8 cellular contexts compared by ENCODE assay signal in genomic region chr5:180353226-180353962, GRCh38. TPM values are rescaled to one million over a fixed set of nuclear protein-coding genes. Genes with fewer than 3 reads are reported as not detected.
DNase-seq lines count a peak whose midpoint lies in the region; ATAC-seq and TF ChIP-seq lines count a peak whose summit lies in the region.

Gene GFPT2 (minus strand): TSS chr5:180353336. CDS start chr5:180353217, 119 bp downstream.

- 0% methylated on average over 4 to 78 of the region's 78 CpGs for WGBS in adrenal gland, 4 donors
- 0 to 1% methylated on average over 63 to 78 of the region's 78 CpGs for WGBS in heart right ventricle, 2 donors

- H3K9me3 ChIP-seq in T-helper 17 cell (ENCODE audit: control insufficient read depth, low read length, poor library complexity, severe bottlenecking): no peaks in the 10 kb centered on the region
- no peaks in the 10 kb centered on the region for H3K9me3 ChIP-seq in adrenal gland (replicated peaks in 1 of 3)
- no peaks in the 10 kb centered on the region for H3K9me3 ChIP-seq in heart right ventricle
- no peaks in the 10 kb centered on the region for H3K9me3 ChIP-seq in tibial artery

- H3K4me1 Mint-ChIP-seq in T-helper 17 cell: peaks cover 7% of the 10 kb centered on the region

- peaks cover 45% of the 10 kb centered on the region for H3K27me3 Mint-ChIP-seq in T-helper 17 cell

- H3K36me3 ChIP-seq in adrenal gland (replicated peaks in 1 of 2): no peaks in the 10 kb centered on the region
- H3K36me3 ChIP-seq in heart right ventricle: no peaks in the 10 kb centered on the region
- H3K36me3 ChIP-seq in tibial artery: no peaks in the 10 kb centered on the region

- intact Hi-C loops in adrenal gland (cut with DNase I) (no loop called here), heart right ventricle (cut with DNase I) (no loop called here), posterior cingulate gyrus (cut with DNase I) (loop anchor here (10.0 kb wide), 1 partner anchor 121 kb away; no protein-coding TSS in a partner anchor), tibial artery (cut with DNase I; ENCODE audit: low total_unique reads) (loop anchor here (2.0 kb wide), 1 partner anchor 61 kb away; the partner anchor contains the start of gene MAPK9)

- H3K27ac ChIP-seq in adrenal gland (peak within 1 kb of the TSS in 4 of 5 donors; percentile 24 to 77 (median 52)), heart right ventricle (peak within 1 kb of the TSS in 9 of 10 donors; percentile 52 to 81 (median 76)), tibial artery (peak within 1 kb of the TSS; percentile 66 to 77)

- peak within 1 kb of the TSS; percentile 32 to 62 (median 46) for H3K4me3 ChIP-seq in adrenal gland
- peak within 1 kb of the TSS; percentile 47 to 72 (median 62) for H3K4me3 ChIP-seq in heart right ventricle
- peak within 1 kb of the TSS; percentile 76 to 89 for H3K4me3 ChIP-seq in tibial artery

- H3K27me3 ChIP-seq in adrenal gland (no peaks in the 10 kb centered on the region), heart right ventricle (peaks cover 0 to 69% (median 34%) of the 10 kb centered on the region in 7 donors), tibial artery (peaks cover 0 to 7% of the 10 kb centered on the region in 2 donors)

- H3K36me3 Mint-ChIP-seq in T-helper 17 cell (ENCODE audit: low read depth): peaks cover 2% of the 10 kb centered on the region

- TF ChIP-seq CTCF in AG09319 (IDR thresholded peaks at IDR 0.05; ENCODE audit: low read depth, low read length) (no peak), adrenal gland (IDR thresholded peaks at IDR 0.05) (no peak), heart right ventricle (IDR thresholded peaks at IDR 0.05) (no peak), tibial artery (IDR thresholded peaks at IDR 0.05) (no peak)

- H3K4me1 ChIP-seq in adrenal gland (replicated peaks in 1 of 2) (peaks cover 5 to 17% of the 10 kb centered on the region in 2 donors), heart right ventricle (peaks cover 4 to 40% (median 22%) of the 10 kb centered on the region in 9 donors), tibial artery (peaks cover 0 to 23% (median 18%) of the 10 kb centered on the region in 4 donors)

- ATAC-seq in GM19438 (IDR thresholded peaks at IDR 0.05; ENCODE audit: low read depth, unreplicated experiment) (peak; percentile 87), T-helper 17 cell (peak; percentile 95), heart right ventricle (peak; percentile 91 to 95 (median 94))

- DNase-seq in AG09319 (ENCODE audit: extremely low read depth, low read depth) (peak; percentile 47), HUDEP-2 (lab: John Stamatoyannopoulos, UW; ENCODE audit: unreplicated experiment in 76 of 76) (peak in 49 of 76 experiments; percentile 3 to 67 (median 38)), T-helper 17 cell (peak; percentile 60 to 68 (median 60)), adrenal gland (peak; percentile 66 to 86 (median 84)), heart right ventricle (peak; percentile 70 to 82), posterior cingulate gyrus (peak; percentile 76 to 98 (median 87)), tibial artery (peak; percentile 85 to 90)

- H3K4me3 Mint-ChIP-seq in T-helper 17 cell: peak within 1 kb of the TSS; percentile 77

- peak in 1 of 2 donors; percentile 35 for TF ChIP-seq POLR2A in adrenal gland (IDR thresholded peaks at IDR 0.05)

- H3K27ac Mint-ChIP-seq in T-helper 17 cell: no peak within 1 kb of the TSS

RNA-seq across cellular contexts. Expression of gene GFPT2, which starts in this region (rescaled TPM):
- total RNA-seq in T-helper 17 cell: 1 to 10 TPM in 1 of 2 donors, under 1 TPM in 1; 0.80 to 2.1 TPM
- total RNA-seq in adrenal gland: 10 to 100 TPM in 4 of 8 donors, 1 to 10 TPM in 4; 5.8 to 20.1 (median 10.1) TPM
- 10 to 100 TPM in 1 of 3 donors, 1 to 10 TPM in 2; 4.6 to 18.3 (median 6.8) TPM for polyA plus RNA-seq in adrenal gland
- 10 to 100 TPM in 4 of 10 donors, 1 to 10 TPM in 6; 2.5 to 19.4 (median 4.4) TPM for total RNA-seq in heart right ventricle
- 10 to 100 TPM in 1 of 2 donors, 1 to 10 TPM in 1; 9.3 to 12.7 TPM for polyA plus RNA-seq in heart right ventricle

Comparison
In these comparisons a context has a peak if more than half of its experiments do, and no peak if none do; other contexts are left out.
1. Peak in every context shown above with its lines: DNase-seq, ATAC-seq, H3K4me3 ChIP-seq and H3K27ac ChIP-seq.
2. intact Hi-C loops: an anchor here in posterior cingulate gyrus (10.0 kb wide) and tibial artery (2.0 kb wide); none called in adrenal gland and heart right ventricle.